ENCODE assay signal across 8 cellular contexts in genomic region chr12:8026282-8026637, GRCh38.
DNase-seq lines count a peak whose midpoint lies in the region; ATAC-seq and TF ChIP-seq lines count a peak whose summit lies in the region.

No MANE protein-coding gene starts in this region.

- H3K4me1 Mint-ChIP-seq in activated naive CD8-positive, alpha-beta T cell treated with anti-CD3 and anti-CD28 coated beads, Interleukin-2, amount 50 U/mL, for 24 hours, result peaks cover 20% of the 10 kb centered on the region

- H3K4me3 ChIP-seq in AG09309 (ENCODE audit: control insufficient read depth, low read depth, low read length), result peak overlapping the region; percentile 38
- peak overlapping the region; percentile 86 for H3K4me3 ChIP-seq in iPS-11a (ENCODE audit: low read depth, low read length)

- no peaks in the 10 kb centered on the region for H3K27me3 Mint-ChIP-seq in activated naive CD8-positive, alpha-beta T cell treated with anti-CD3 and anti-CD28 coated beads, Interleukin-2, amount 50 U/mL, for 24 hours

- peak overlapping the region; percentile 100 for H3K27ac Mint-ChIP-seq in activated naive CD8-positive, alpha-beta T cell treated with anti-CD3 and anti-CD28 coated beads, Interleukin-2, amount 50 U/mL, for 24 hours

- no peak for DNase-seq in AG09309 (ENCODE audit: low read depth)
- no peak for DNase-seq in activated naive CD8-positive, alpha-beta T cell treated with anti-CD3 and anti-CD28 coated beads, Interleukin-2, amount 50 U/mL, for 24 hours
- DNase-seq in stimulated activated naive CD8-positive, alpha-beta T cell treated with anti-CD3 and anti-CD28 coated beads, Interleukin-15, Interleukin-2, amounts not matched to agents 100 U/mL and 50 U/mL, for 24 hours, result no peak
- no peak for DNase-seq in germinal center (ENCODE audit: low spot score)
- DNase-seq in NCI-H1417 treated with DMSO at 0.1 percent for 48 hours (lab: John Stamatoyannopoulos, UW), result no peak

- peak overlapping the region; percentile 91 for H3K4me3 Mint-ChIP-seq in activated naive CD8-positive, alpha-beta T cell treated with anti-CD3 and anti-CD28 coated beads, Interleukin-2, amount 50 U/mL, for 24 hours

- H3K36me3 Mint-ChIP-seq in activated naive CD8-positive, alpha-beta T cell treated with anti-CD3 and anti-CD28 coated beads, Interleukin-2, amount 50 U/mL, for 24 hours (ENCODE audit: low read depth), result no peaks in the 10 kb centered on the region

- peak; percentile 17 for ATAC-seq in GM19025 (IDR thresholded peaks at IDR 0.05; ENCODE audit: low read depth, unreplicated experiment)
- peak; percentile 24 for ATAC-seq in HG03135 (IDR thresholded peaks at IDR 0.05; ENCODE audit: unreplicated experiment)
- peak; percentile 15 for ATAC-seq in activated naive CD8-positive, alpha-beta T cell treated with anti-CD3 and anti-CD28 coated beads, Interleukin-2, amount 50 U/mL, for 24 hours
- peak; percentile 1 for ATAC-seq in stimulated activated naive CD8-positive, alpha-beta T cell treated with anti-CD3 and anti-CD28 coated beads, Interleukin-15, Interleukin-2, amounts not matched to agents 100 U/mL and 50 U/mL, for 24 hours

- TF ChIP-seq CTCF in AG09309 (IDR thresholded peaks at IDR 0.05; ENCODE audit: control insufficient read depth, insufficient read depth, low read depth, low read length, missing control alignments), result no peak

- H3K9me3 Mint-ChIP-seq in activated naive CD8-positive, alpha-beta T cell treated with anti-CD3 and anti-CD28 coated beads, Interleukin-2, amount 50 U/mL, for 24 hours, result no peaks in the 10 kb centered on the region
